In genomic region chr9:91047993-91048607, GRCh38 we compare ENCODE assay signal across 9 cellular contexts.
A peak's percentile ranks its signal among the peaks of the same experiment; 100 is the strongest.
DNase-seq lines count a peak whose midpoint lies in the region; ATAC-seq lines count a peak whose summit lies in the region.
"Had no signal": no experiment of that assay in that cellular context is flagged by ENCODE, and none has a peak within 500 bp of the region (broad histone marks: within the 10 kb centered on the region; RNA-seq: fewer than 3 reads in every experiment).

No MANE protein-coding gene starts in this region.

- peak overlapping the region; percentile 90 for H3K27ac Mint-ChIP-seq in activated T-helper 2 cell treated with anti-CD3 and anti-CD28 coated beads, Interferon-gamma antibody, Interleukin-2, Interleukin-4, amounts not matched to agents 10 μg/mL and 5 μg/mL and 100 μg/mL, durations not matched to agents 14 hours and 24 hours and 36 hours
- no peak overlapping the region for H3K27ac Mint-ChIP-seq in immature natural killer cell
- H3K27ac Mint-ChIP-seq: activated B cell treated with CpG ODN at 0.5 μM for 24 hours had no signal

- H3K9me3 Mint-ChIP-seq in activated T-helper 2 cell treated with anti-CD3 and anti-CD28 coated beads, Interferon-gamma antibody, Interleukin-2, Interleukin-4, amounts not matched to agents 10 μg/mL and 5 μg/mL and 100 μg/mL, durations not matched to agents 14 hours and 24 hours and 36 hours, result peaks cover 24% of the 10 kb centered on the region
- no peaks in the 10 kb centered on the region for H3K9me3 Mint-ChIP-seq in immature natural killer cell
- H3K9me3 Mint-ChIP-seq: activated B cell treated with CpG ODN at 0.5 μM for 24 hours had no signal

- ATAC-seq in HG02588 (IDR thresholded peaks at IDR 0.05; ENCODE audit: unreplicated experiment) (no peak), GM21529 (IDR thresholded peaks at IDR 0.05; ENCODE audit: unreplicated experiment) (no peak)

- H3K27me3 Mint-ChIP-seq in activated T-helper 2 cell treated with anti-CD3 and anti-CD28 coated beads, Interferon-gamma antibody, Interleukin-2, Interleukin-4, amounts not matched to agents 10 μg/mL and 5 μg/mL and 100 μg/mL, durations not matched to agents 14 hours and 24 hours and 36 hours (ENCODE audit: low read depth), result no peaks in the 10 kb centered on the region
- peaks cover 2 to 7% (median 3%) of the 10 kb centered on the region in 3 donors for H3K27me3 Mint-ChIP-seq in immature natural killer cell (ENCODE audit: low read depth in 3 of 3)

- DNase-seq in A172 (ENCODE audit: low spot score), result peak; percentile 79
- peak; percentile 38 for DNase-seq in H4 (ENCODE audit: low spot score)
- peak; percentile 56 for DNase-seq in activated T-helper 2 cell treated with anti-CD3 and anti-CD28 coated beads, Interferon-gamma antibody, Interleukin-2, Interleukin-4, amounts not matched to agents 10 μg/mL and 5 μg/mL and 100 μg/mL, durations not matched to agents 14 hours and 24 hours and 36 hours (ENCODE audit: low spot score)
- no peak for DNase-seq in immature natural killer cell
- no peak for DNase-seq in UCSD-AML1 (lab: John Stamatoyannopoulos, UW; ENCODE audit: unreplicated experiment)
- no peak for DNase-seq in NCI-H1436 (lab: John Stamatoyannopoulos, UW)
- DNase-seq: activated B cell treated with CpG ODN at 0.5 μM for 24 hours had no signal

- intact Hi-C loops in activated T-helper 2 cell treated with anti-CD3 and anti-CD28 coated beads, Interferon-gamma antibody, Interleukin-2, Interleukin-4, amounts not matched to agents 10 μg/mL and 5 μg/mL and 100 μg/mL, durations not matched to agents 14 hours and 24 hours and 36 hours (cut with micrococcal nuclease), result loop anchor here (1.0 to 5.0 kb wide), 10 partner anchors 11 to 311 kb away; no protein-coding TSS in a partner anchor

- peaks cover 73% of the 10 kb centered on the region for H3K4me1 Mint-ChIP-seq in activated T-helper 2 cell treated with anti-CD3 and anti-CD28 coated beads, Interferon-gamma antibody, Interleukin-2, Interleukin-4, amounts not matched to agents 10 μg/mL and 5 μg/mL and 100 μg/mL, durations not matched to agents 14 hours and 24 hours and 36 hours (ENCODE audit: low read depth)
- peaks cover 3 to 9% of the 10 kb centered on the region in 2 donors for H3K4me1 Mint-ChIP-seq in immature natural killer cell
- H3K4me1 Mint-ChIP-seq: activated B cell treated with CpG ODN at 0.5 μM for 24 hours had no signal

- H3K36me3 Mint-ChIP-seq in activated T-helper 2 cell treated with anti-CD3 and anti-CD28 coated beads, Interferon-gamma antibody, Interleukin-2, Interleukin-4, amounts not matched to agents 10 μg/mL and 5 μg/mL and 100 μg/mL, durations not matched to agents 14 hours and 24 hours and 36 hours (ENCODE audit: low read depth), result peaks cover 27% of the 10 kb centered on the region
- no peaks in the 10 kb centered on the region for H3K36me3 Mint-ChIP-seq in immature natural killer cell

- H3K4me3 Mint-ChIP-seq in activated T-helper 2 cell treated with anti-CD3 and anti-CD28 coated beads, Interferon-gamma antibody, Interleukin-2, Interleukin-4, amounts not matched to agents 10 μg/mL and 5 μg/mL and 100 μg/mL, durations not matched to agents 14 hours and 24 hours and 36 hours (ENCODE audit: low read depth), result peak overlapping the region; percentile 28
- peak overlapping the region in 3 of 5 donors; percentile 22 to 52 (median 25) for H3K4me3 Mint-ChIP-seq in immature natural killer cell
- H3K4me3 Mint-ChIP-seq: activated B cell treated with CpG ODN at 0.5 μM for 24 hours had no signal

Comparison
In these comparisons a context has a peak if more than half of its experiments do, and no peak if none do; other contexts are left out.
1. DNase-seq: peak in A172 (single experiment), H4 (single experiment) and activated T-helper 2 cell treated with anti-CD3 and anti-CD28 coated beads, Interferon-gamma antibody, Interleukin-2, Interleukin-4, amounts not matched to agents 10 μg/mL and 5 μg/mL and 100 μg/mL, durations not matched to agents 14 hours and 24 hours and 36 hours (single experiment); none in immature natural killer cell (0 of 3), UCSD-AML1 (single experiment) and NCI-H1436 (single experiment).